In the genomic region with DNA sequence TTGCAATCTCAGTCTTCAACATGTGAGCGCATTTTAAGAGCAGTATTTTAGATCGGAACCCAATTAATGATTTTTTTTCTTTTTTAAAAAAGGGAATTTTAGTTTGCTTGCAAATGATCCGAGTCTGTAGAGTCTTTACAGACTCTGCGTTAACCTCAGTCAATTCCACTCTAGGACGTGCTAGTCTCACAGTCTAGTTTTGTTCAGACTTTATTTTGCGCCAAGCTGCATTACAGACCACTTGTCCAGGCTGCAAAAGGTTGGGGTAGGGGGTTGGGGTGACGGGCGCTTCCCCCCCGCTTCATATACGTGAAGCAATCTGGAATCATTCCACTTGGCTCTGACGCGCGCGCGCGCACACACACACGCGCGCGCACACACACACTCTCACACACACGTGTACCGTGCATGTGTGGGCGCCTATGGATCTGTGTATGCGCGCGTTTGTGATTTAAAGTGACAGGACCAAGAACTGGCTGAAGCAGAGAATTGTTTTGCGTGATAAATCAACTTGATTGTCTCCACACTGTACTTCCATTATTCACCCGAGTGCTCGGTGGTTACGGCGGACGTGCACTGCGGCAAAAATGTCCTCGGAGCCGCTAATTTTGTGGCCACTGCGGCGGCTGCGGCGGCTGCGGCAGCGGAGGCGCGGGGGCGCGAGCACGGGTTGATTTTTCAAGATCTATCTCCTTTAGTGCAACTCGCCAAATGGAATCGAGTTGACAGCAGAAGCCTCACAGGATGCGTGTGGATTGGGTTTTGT, we compare ENCODE assay signal across 1 cellular context.
TF ChIP-seq lines count a peak whose summit lies in the region.

No MANE protein-coding gene starts in this region.

TF ChIP-seq in K562, 482 proteins besides CTCF, POLR2A, EP300 and RAD21 (continued from another document):
- TF ChIP-seq ZBTB40 (IDR thresholded peaks at IDR 0.05), result peak; percentile 76
- no peak for TF ChIP-seq ZBTB40 (CRISPR knock-in tag; IDR thresholded peaks at IDR 0.05)
- TF ChIP-seq, protein P1, sequence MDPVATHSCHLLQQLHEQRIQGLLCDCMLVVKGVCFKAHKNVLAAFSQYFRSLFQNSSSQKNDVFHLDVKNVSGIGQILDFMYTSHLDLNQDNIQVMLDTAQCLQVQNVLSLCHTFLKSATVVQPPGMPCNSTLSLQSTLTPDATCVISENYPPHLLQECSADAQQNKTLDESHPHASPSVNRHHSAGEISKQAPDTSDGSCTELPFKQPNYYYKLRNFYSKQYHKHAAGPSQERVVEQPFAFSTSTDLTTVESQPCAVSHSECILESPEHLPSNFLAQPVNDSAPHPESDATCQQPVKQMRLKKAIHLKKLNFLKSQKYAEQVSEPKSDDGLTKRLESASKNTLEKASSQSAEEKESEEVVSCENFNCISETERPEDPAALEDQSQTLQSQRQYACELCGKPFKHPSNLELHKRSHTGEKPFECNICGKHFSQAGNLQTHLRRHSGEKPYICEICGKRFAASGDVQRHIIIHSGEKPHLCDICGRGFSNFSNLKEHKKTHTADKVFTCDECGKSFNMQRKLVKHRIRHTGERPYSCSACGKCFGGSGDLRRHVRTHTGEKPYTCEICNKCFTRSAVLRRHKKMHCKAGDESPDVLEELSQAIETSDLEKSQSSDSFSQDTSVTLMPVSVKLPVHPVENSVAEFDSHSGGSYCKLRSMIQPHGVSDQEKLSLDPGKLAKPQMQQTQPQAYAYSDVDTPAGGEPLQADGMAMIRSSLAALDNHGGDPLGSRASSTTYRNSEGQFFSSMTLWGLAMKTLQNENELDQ (CRISPR knock-in tag; IDR thresholded peaks at IDR 0.05; ENCODE audit: borderline replicate concordance), result no peak
- TF ChIP-seq RBM39 (optimal IDR thresholded peaks at IDR 0.05; ENCODE audit: low read depth, low read length), result no peak
- TF ChIP-seq ZBTB43 (CRISPR knock-in tag; IDR thresholded peaks at IDR 0.05), result no peak
- TF ChIP-seq ZNF639 (CRISPR knock-in tag; conservative IDR thresholded peaks at IDR 0.05 in 1 of 2, IDR thresholded peaks at IDR 0.05 in 1 of 2), result no peak
